13 cellular contexts compared by ENCODE assay signal in genomic region chr4:38060829-38061431, GRCh38.
DNase-seq lines count a peak whose midpoint lies in the region; ATAC-seq lines count a peak whose summit lies in the region.
"Had no signal": no experiment of that assay in that cellular context is flagged by ENCODE, and none has a peak within 500 bp of the region (broad histone marks: within the 10 kb centered on the region; RNA-seq: fewer than 3 reads in every experiment).

No MANE protein-coding gene starts in this region.

- DNase-seq in DMS53 (lab: John Stamatoyannopoulos, UW) = peak; percentile 23
- DNase-seq in DMS53 treated with DMSO at 0.1 percent for 48 hours (lab: John Stamatoyannopoulos, UW; ENCODE audit: unreplicated experiment) = no peak
- peak; percentile 33 for DNase-seq in astrocyte of the hippocampus (ENCODE audit: low read depth, low spot score)
- DNase-seq in kidney glomerular epithelial cell (lab: John Stamatoyannopoulos, UW) = peak; percentile 18
- DNase-seq in stimulated activated effector memory CD8-positive, alpha-beta T cell treated with anti-CD3 and anti-CD28 coated beads, Interleukin-12 subunit alpha, Interleukin-12 subunit beta, amount 100 ng/mL, for 72 hours (ENCODE audit: low spot score in 2 of 2) = no peak
- no peak for DNase-seq in NCI-H146 treated with DMSO at 0.1 percent for 48 hours (lab: John Stamatoyannopoulos, UW; ENCODE audit: unreplicated experiment)
- no peak for DNase-seq in activated CD4-positive, alpha-beta T cell treated with anti-CD3 and anti-CD28 coated beads, Interleukin-2, amount 10 ng/mL, durations not matched to agents 24 days and 14 days
- DNase-seq in globus pallidus (ENCODE audit: low spot score) = no peak
- DNase-seq: activated CD4-positive, alpha-beta T cell treated with anti-CD3 and anti-CD28 coated beads for 1 hour; activated T-cell treated with anti-CD3 and anti-CD28 coated beads, Interleukin-2, amount 50 U/mL, for 1 hour; DMS153; NCI-H2171; upper lobe of left lung had no signal

- intact Hi-C loops in activated CD4-positive, alpha-beta T cell treated with anti-CD3 and anti-CD28 coated beads, Interleukin-2, amount 10 ng/mL, durations not matched to agents 24 days and 14 days (cut with micrococcal nuclease) = loop anchor here (5.0 kb wide), 2 partner anchors 101 to 796 kb away; partner anchors contain the start of gene TLR6

- H3K4me3 Mint-ChIP-seq in stimulated activated effector memory CD8-positive, alpha-beta T cell treated with anti-CD3 and anti-CD28 coated beads, Interleukin-12 subunit alpha, Interleukin-12 subunit beta, amount 100 ng/mL, for 72 hours = no peak overlapping the region
- no peak overlapping the region for H3K4me3 Mint-ChIP-seq in activated CD4-positive, alpha-beta T cell treated with anti-CD3 and anti-CD28 coated beads, Interleukin-2, amount 10 ng/mL, durations not matched to agents 24 days and 14 days

- peak overlapping the region; percentile 35 for H3K27ac Mint-ChIP-seq in stimulated activated effector memory CD8-positive, alpha-beta T cell treated with anti-CD3 and anti-CD28 coated beads, Interleukin-12 subunit alpha, Interleukin-12 subunit beta, amount 100 ng/mL, for 72 hours
- no peak overlapping the region for H3K27ac Mint-ChIP-seq in activated CD4-positive, alpha-beta T cell treated with anti-CD3 and anti-CD28 coated beads, Interleukin-2, amount 10 ng/mL, durations not matched to agents 24 days and 14 days

- peaks cover 12% of the 10 kb centered on the region for H3K36me3 Mint-ChIP-seq in stimulated activated effector memory CD8-positive, alpha-beta T cell treated with anti-CD3 and anti-CD28 coated beads, Interleukin-12 subunit alpha, Interleukin-12 subunit beta, amount 100 ng/mL, for 72 hours
- H3K36me3 Mint-ChIP-seq in activated CD4-positive, alpha-beta T cell treated with anti-CD3 and anti-CD28 coated beads, Interleukin-2, amount 10 ng/mL, durations not matched to agents 24 days and 14 days (ENCODE audit: low read depth) = peaks cover 31% of the 10 kb centered on the region

- H3K4me1 Mint-ChIP-seq in stimulated activated effector memory CD8-positive, alpha-beta T cell treated with anti-CD3 and anti-CD28 coated beads, Interleukin-12 subunit alpha, Interleukin-12 subunit beta, amount 100 ng/mL, for 72 hours = peaks cover 15% of the 10 kb centered on the region
- peaks cover 12% of the 10 kb centered on the region for H3K4me1 Mint-ChIP-seq in activated CD4-positive, alpha-beta T cell treated with anti-CD3 and anti-CD28 coated beads, Interleukin-2, amount 10 ng/mL, durations not matched to agents 24 days and 14 days

- no peak for ATAC-seq in stimulated activated effector memory CD8-positive, alpha-beta T cell treated with anti-CD3 and anti-CD28 coated beads, Interleukin-12 subunit alpha, Interleukin-12 subunit beta, amount 100 ng/mL, for 72 hours

- no peaks in the 10 kb centered on the region for H3K27me3 Mint-ChIP-seq in activated CD4-positive, alpha-beta T cell treated with anti-CD3 and anti-CD28 coated beads, Interleukin-2, amount 10 ng/mL, durations not matched to agents 24 days and 14 days

- H3K9me3 Mint-ChIP-seq in stimulated activated effector memory CD8-positive, alpha-beta T cell treated with anti-CD3 and anti-CD28 coated beads, Interleukin-12 subunit alpha, Interleukin-12 subunit beta, amount 100 ng/mL, for 72 hours = no peaks in the 10 kb centered on the region
- H3K9me3 Mint-ChIP-seq in activated CD4-positive, alpha-beta T cell treated with anti-CD3 and anti-CD28 coated beads, Interleukin-2, amount 10 ng/mL, durations not matched to agents 24 days and 14 days = no peaks in the 10 kb centered on the region

Comparison
In these comparisons a context has a peak if more than half of its experiments do, and no peak if none do; other contexts are left out.
1. DNase-seq: peak in DMS53 (single experiment), astrocyte of the hippocampus (single experiment) and kidney glomerular epithelial cell (single experiment); none in DMS53 treated with DMSO at 0.1 percent for 48 hours (single experiment), stimulated activated effector memory CD8-positive, alpha-beta T cell treated with anti-CD3 and anti-CD28 coated beads, Interleukin-12 subunit alpha, Interleukin-12 subunit beta, amount 100 ng/mL, for 72 hours (0 of 2), NCI-H146 treated with DMSO at 0.1 percent for 48 hours (single experiment), activated CD4-positive, alpha-beta T cell treated with anti-CD3 and anti-CD28 coated beads, Interleukin-2, amount 10 ng/mL, durations not matched to agents 24 days and 14 days (single experiment) and globus pallidus (single experiment).